ENCODE assay signal across 22 cellular contexts in the genomic region with DNA sequence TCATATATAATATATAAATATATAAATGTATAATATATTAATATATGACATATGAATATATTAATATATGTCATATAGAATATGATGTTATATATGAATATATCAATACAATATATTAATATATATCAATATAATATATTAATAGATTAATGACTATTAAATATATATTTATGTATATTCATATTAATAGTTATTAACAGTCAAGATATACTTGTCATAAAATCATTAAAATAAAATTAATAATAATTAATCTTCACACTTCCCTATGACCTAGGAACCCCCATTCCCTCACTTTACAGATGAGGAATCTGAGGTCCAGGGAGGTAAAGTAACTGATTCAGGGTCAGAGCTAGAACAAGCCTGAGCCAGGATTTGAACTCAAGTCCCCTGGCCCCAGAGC.
A peak's percentile ranks its signal among the peaks of the same experiment; 100 is the strongest.
DNase-seq lines count a peak whose midpoint lies in the region; ATAC-seq, FAIRE-seq and TF ChIP-seq lines count a peak whose summit lies in the region.
"Had no signal": no experiment of that assay in that cellular context is flagged by ENCODE, and none has a peak within 500 bp of the region (broad histone marks: within the 10 kb centered on the region; RNA-seq: fewer than 3 reads in every experiment).

No MANE protein-coding gene starts in this region.

- H3K27me3 ChIP-seq in K562 (ENCODE audit: control insufficient read depth in 2 of 2, insufficient read depth in 2 of 2, low read length in 2 of 2), result no peaks in the 10 kb centered on the region
- H3K27me3 ChIP-seq: BE2C, BLaER1 had no signal

- BruUV-seq in K562 (replicated peaks; lab: Mats Ljungman, UMichigan), result no TSS peak

- no peaks in the 10 kb centered on the region for H3K9me3 ChIP-seq in K562 (replicated peaks; ENCODE audit: control insufficient read depth, insufficient read depth, low read depth, low read length)
- H3K9me3 ChIP-seq: BE2C, BLaER1 had no signal

- peak; percentile 33 for DNase-seq in activated CD8-positive, alpha-beta memory T cell treated with anti-CD3 and anti-CD28 coated beads, Interleukin-2, amount 10 ng/mL, durations not matched to agents 7 days and 5 days
- DNase-seq in activated CD8-positive, alpha-beta memory T cell treated with anti-CD3 and anti-CD28 coated beads, Interleukin-2, amount 50 U/mL, for 4 hours, result no peak
- no peak for DNase-seq in WTC11 (ENCODE audit: low spot score)
- DNase-seq in K562 (ENCODE audit: extremely low read depth in 1 of 4, low spot score in 3 of 4), result peak in 2 of 4 experiments; percentile 20 to 31
- peak; percentile 9 for DNase-seq in mesenteric fat pad (ENCODE audit: low spot score)
- no peak for DNase-seq in NK-92 treated with Interleukin-12 subunit alpha and Interleukin-12 subunit beta, amount 100 ng/mL, for 24 hours (lab: John Stamatoyannopoulos, UW)
- DNase-seq: 8988T; ACHN; BE2C; C1 segment of cervical spinal cord; CD4-positive, alpha-beta memory T cell; CD4-positive, CD25-positive, alpha-beta regulatory T cell; CD8-positive, alpha-beta memory T cell; COR-L47; DMS 273 treated with DMSO at 0.1 percent for 48 hours; DMS79 treated with DMSO at 0.1 percent for 48 hours; GF-D8 had no signal

- no peak overlapping the region for H3K9ac ChIP-seq in K562 (ENCODE audit: insufficient read depth in 1 of 2, low read depth in 2 of 2, low read length in 2 of 2)
- H3K9ac ChIP-seq: BLaER1 had no signal

- 0 out of 5 replicates have a peak, but pooled peaks cover 0 to 3% of the 10 kb centered on the region in 2 experiments for H3K4me1 ChIP-seq in K562 (replicated peaks in 1 of 2; ENCODE audit: control insufficient read depth in 2 of 2, insufficient read depth in 2 of 2, low read length in 2 of 2)
- H3K4me1 ChIP-seq: BE2C had no signal

- H3K27me3 Mint-ChIP-seq in activated CD8-positive, alpha-beta memory T cell treated with anti-CD3 and anti-CD28 coated beads, Interleukin-2, amount 10 ng/mL, durations not matched to agents 7 days and 5 days, result peaks cover 5% of the 10 kb centered on the region
- peaks cover 5% of the 10 kb centered on the region for H3K27me3 Mint-ChIP-seq in WTC11 (ENCODE audit: low read depth)

- ATAC-seq in activated CD8-positive, alpha-beta memory T cell treated with anti-CD3 and anti-CD28 coated beads, Interleukin-2, amount 10 ng/mL, durations not matched to agents 7 days and 5 days, result no peak
- ATAC-seq in WTC11 (no peak), K562 (no peak), GM21447 (IDR thresholded peaks at IDR 0.05; ENCODE audit: unreplicated experiment) (no peak)

- no peak overlapping the region for H3K4me3 Mint-ChIP-seq in activated CD8-positive, alpha-beta memory T cell treated with anti-CD3 and anti-CD28 coated beads, Interleukin-2, amount 10 ng/mL, durations not matched to agents 7 days and 5 days
- no peak overlapping the region for H3K4me3 Mint-ChIP-seq in WTC11
- H3K4me3 Mint-ChIP-seq: CD14-positive monocyte; CD4-positive, alpha-beta memory T cell; CD4-positive, CD25-positive, alpha-beta regulatory T cell had no signal

- H3K79me2 ChIP-seq in K562 (ENCODE audit: control insufficient read depth, insufficient read depth, low read length), result no peaks in the 10 kb centered on the region

- H2AFZ ChIP-seq in K562 (ENCODE audit: low read depth, low read length), result no peak overlapping the region

- TF ChIP-seq RAD21 in K562 (CRISPR knock-in tag; conservative IDR thresholded peaks at IDR 0.05 in 1 of 2, IDR thresholded peaks at IDR 0.05 in 1 of 2), result no peak

- no peaks in the 10 kb centered on the region for H3K9me3 Mint-ChIP-seq in activated CD8-positive, alpha-beta memory T cell treated with anti-CD3 and anti-CD28 coated beads, Interleukin-2, amount 10 ng/mL, durations not matched to agents 7 days and 5 days (ENCODE audit: low read depth)
- no peaks in the 10 kb centered on the region for H3K9me3 Mint-ChIP-seq in WTC11
- H3K9me3 Mint-ChIP-seq: CD4-positive, alpha-beta memory T cell; CD8-positive, alpha-beta memory T cell had no signal

- intact Hi-C loops in K562 (cut with micrococcal nuclease), result no loop called here

- H3K4me1 Mint-ChIP-seq in activated CD8-positive, alpha-beta memory T cell treated with anti-CD3 and anti-CD28 coated beads, Interleukin-2, amount 10 ng/mL, durations not matched to agents 7 days and 5 days, result no peaks in the 10 kb centered on the region
- H3K4me1 Mint-ChIP-seq in WTC11, result peaks cover 2% of the 10 kb centered on the region; the same call in 1 of the 2 replicates
- H3K4me1 Mint-ChIP-seq: CD14-positive monocyte; CD4-positive, alpha-beta memory T cell; CD4-positive, CD25-positive, alpha-beta regulatory T cell; CD8-positive, alpha-beta memory T cell had no signal

- in situ Hi-C loops in K562 (cut with MboI), result loop anchor here (25.0 kb wide), 1 partner anchor 908 kb away; a partner anchor contains a TSS

- POLR2A ChIA-PET in WTC11 (lab: Charles Lee) (no interaction called here), K562 (lab: Yijun Ruan, JAX) (no interaction called here)

- no peak for TF ChIP-seq EP300 in K562 (IDR thresholded peaks at IDR 0.05; ENCODE audit: low read length)

- no peaks in the 10 kb centered on the region for H4K20me1 ChIP-seq in K562 (replicated peaks; ENCODE audit: control insufficient read depth, insufficient read depth, low read length)
- H4K20me1 ChIP-seq: BLaER1 had no signal

- no peak for TF ChIP-seq POLR2A in K562 (conservative IDR thresholded peaks at IDR 0.05)

- H3K27ac ChIP-seq in K562 (ENCODE audit: extremely low read depth, low read depth, low read length), result no peak overlapping the region
- H3K27ac ChIP-seq: BLaER1 had no signal

- CTCF ChIA-PET in activated CD8-positive, alpha-beta memory T cell treated with anti-CD3 and anti-CD28 coated beads, Interleukin-2, amount 10 ng/mL, durations not matched to agents 7 days and 5 days (lab: Charles Lee), result no interaction called here
- CTCF ChIA-PET in WTC11 (lab: Charles Lee) (no interaction called here), K562 (lab: Yijun Ruan, JAX; ENCODE audit: low intra/inter-chr PET ratio) (no interaction called here)

- TF ChIP-seq CTCF in WTC11 (IDR thresholded peaks at IDR 0.05) (no peak), K562 (IDR thresholded peaks at IDR 0.05 in 2 of 3, conservative IDR thresholded peaks at IDR 0.05 in 1 of 3; ENCODE audit: insufficient read depth in 2 of 3, low read depth in 1 of 3, low read length in 3 of 3) (no peak)

- H3K4me3 ChIP-seq in K562, result no peak overlapping the region
- H3K4me3 ChIP-seq: BLaER1 had no signal

- no peak overlapping the region for H3K4me2 ChIP-seq in K562 (ENCODE audit: insufficient read depth, low read length)
- H3K4me2 ChIP-seq: BLaER1 had no signal

- H3K36me3 Mint-ChIP-seq in activated CD8-positive, alpha-beta memory T cell treated with anti-CD3 and anti-CD28 coated beads, Interleukin-2, amount 10 ng/mL, durations not matched to agents 7 days and 5 days, result no peaks in the 10 kb centered on the region
- H3K36me3 Mint-ChIP-seq in WTC11, result no peaks in the 10 kb centered on the region
- H3K36me3 Mint-ChIP-seq: CD14-positive monocyte; CD4-positive, alpha-beta memory T cell; CD4-positive, CD25-positive, alpha-beta regulatory T cell; CD8-positive, alpha-beta memory T cell had no signal

- peak; percentile 42 for FAIRE-seq in K562 (lab: Jason Lieb, UNC)
- FAIRE-seq: GM12891, GM19239 had no signal

- no peak overlapping the region for H3K27ac Mint-ChIP-seq in activated CD8-positive, alpha-beta memory T cell treated with anti-CD3 and anti-CD28 coated beads, Interleukin-2, amount 10 ng/mL, durations not matched to agents 7 days and 5 days
- no peak overlapping the region for H3K27ac Mint-ChIP-seq in WTC11
- H3K27ac Mint-ChIP-seq: CD14-positive monocyte; CD4-positive, alpha-beta memory T cell; CD4-positive, CD25-positive, alpha-beta regulatory T cell; CD8-positive, alpha-beta memory T cell had no signal

- H3K36me3 ChIP-seq in K562 (ENCODE audit: control insufficient read depth, insufficient read depth, low read length), result no peaks in the 10 kb centered on the region
- H3K36me3 ChIP-seq: BE2C, BLaER1 had no signal

- no peaks in the 10 kb centered on the region for H3K9me1 ChIP-seq in K562 (ENCODE audit: control insufficient read depth, insufficient read depth, low read length)

TF ChIP-seq in WTC11, 78 proteins besides CTCF, POLR2A, EP300 and RAD21:
- TF ChIP-seq ATF1 (CRISPR knock-in tag; IDR thresholded peaks at IDR 0.05) (no peak), HMGA2 (CRISPR knock-in tag; IDR thresholded peaks at IDR 0.05) (peak; percentile 90), ZNF232 (CRISPR knock-in tag; IDR thresholded peaks at IDR 0.05) (no peak)

TF ChIP-seq in K562, 482 proteins besides CTCF, POLR2A, EP300 and RAD21 (continues in another document):
- TF ChIP-seq, protein P1, sequence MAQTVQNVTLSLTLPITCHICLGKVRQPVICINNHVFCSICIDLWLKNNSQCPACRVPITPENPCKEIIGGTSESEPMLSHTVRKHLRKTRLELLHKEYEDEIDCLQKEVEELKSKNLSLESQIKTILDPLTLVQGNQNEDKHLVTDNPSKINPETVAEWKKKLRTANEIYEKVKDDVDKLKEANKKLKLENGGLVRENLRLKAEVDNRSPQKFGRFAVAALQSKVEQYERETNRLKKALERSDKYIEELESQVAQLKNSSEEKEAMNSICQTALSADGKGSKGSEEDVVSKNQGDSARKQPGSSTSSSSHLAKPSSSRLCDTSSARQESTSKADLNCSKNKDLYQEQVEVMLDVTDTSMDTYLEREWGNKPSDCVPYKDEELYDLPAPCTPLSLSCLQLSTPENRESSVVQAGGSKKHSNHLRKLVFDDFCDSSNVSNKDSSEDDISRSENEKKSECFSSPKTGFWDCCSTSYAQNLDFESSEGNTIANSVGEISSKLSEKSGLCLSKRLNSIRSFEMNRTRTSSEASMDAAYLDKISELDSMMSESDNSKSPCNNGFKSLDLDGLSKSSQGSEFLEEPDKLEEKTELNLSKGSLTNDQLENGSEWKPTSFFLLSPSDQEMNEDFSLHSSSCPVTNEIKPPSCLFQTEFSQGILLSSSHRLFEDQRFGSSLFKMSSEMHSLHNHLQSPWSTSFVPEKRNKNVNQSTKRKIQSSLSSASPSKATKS (CRISPR knock-in tag; IDR thresholded peaks at IDR 0.05), result no peak

Comparison
In these comparisons a context has a peak if more than half of its experiments do, and no peak if none do; other contexts are left out.
1. DNase-seq: peak in activated CD8-positive, alpha-beta memory T cell treated with anti-CD3 and anti-CD28 coated beads, Interleukin-2, amount 10 ng/mL, durations not matched to agents 7 days and 5 days (single experiment) and mesenteric fat pad (single experiment); none in activated CD8-positive, alpha-beta memory T cell treated with anti-CD3 and anti-CD28 coated beads, Interleukin-2, amount 50 U/mL, for 4 hours (single experiment), WTC11 (single experiment) and NK-92 treated with Interleukin-12 subunit alpha and Interleukin-12 subunit beta, amount 100 ng/mL, for 24 hours (single experiment).